In the genomic region with DNA sequence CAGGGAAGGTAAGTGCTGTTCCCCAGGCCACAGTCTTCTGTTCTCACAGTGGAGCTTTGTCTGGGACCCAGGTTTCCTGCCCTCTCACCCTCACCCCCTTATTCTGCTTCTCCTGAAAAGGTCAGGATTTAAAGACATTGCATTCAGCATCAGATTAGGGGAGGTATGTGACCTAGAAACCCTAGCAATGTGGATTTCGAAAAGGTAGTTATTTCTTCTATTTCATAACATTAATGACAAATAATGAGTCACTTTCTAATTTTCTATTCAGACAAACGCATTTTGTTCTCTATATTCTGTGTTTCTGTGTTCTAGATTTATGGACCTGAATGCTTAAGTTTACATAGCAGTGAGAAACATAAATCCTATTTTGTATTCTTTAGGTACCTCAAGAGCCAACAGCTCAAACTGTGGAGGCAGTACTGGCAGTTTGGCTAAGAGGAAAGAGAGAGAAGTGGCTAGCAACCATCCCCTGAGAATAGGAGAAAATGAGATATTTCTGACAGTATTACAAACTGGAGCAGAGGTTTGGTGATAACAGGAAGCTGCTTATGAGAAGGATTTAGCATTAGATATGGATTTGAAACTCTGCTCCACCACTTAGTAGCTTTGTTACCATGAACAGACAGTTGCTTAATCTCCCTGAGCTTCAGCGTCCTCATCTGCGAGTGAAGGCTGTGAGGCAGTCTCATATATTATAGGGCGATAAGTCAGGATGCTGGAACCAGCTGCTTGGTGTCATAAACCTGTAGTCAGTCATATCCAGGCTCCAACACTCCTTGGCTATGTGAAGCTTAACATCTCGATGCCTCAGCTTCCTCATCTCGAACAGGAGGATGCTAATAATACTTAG, we compare ENCODE assay signal across 1 cellular context.
A peak's percentile ranks its signal among the peaks of the same experiment; 100 is the strongest.
TF ChIP-seq lines count a peak whose summit lies in the region.

No MANE protein-coding gene starts in this region.

TF ChIP-seq in endothelial cell of umbilical vein, 7 proteins besides CTCF, POLR2A, EP300 and RAD21:
- TF ChIP-seq FOS (IDR thresholded peaks at IDR 0.05; ENCODE audit: borderline replicate concordance, insufficient read depth, low read length): peak; percentile 27
- TF ChIP-seq, protein P1, sequence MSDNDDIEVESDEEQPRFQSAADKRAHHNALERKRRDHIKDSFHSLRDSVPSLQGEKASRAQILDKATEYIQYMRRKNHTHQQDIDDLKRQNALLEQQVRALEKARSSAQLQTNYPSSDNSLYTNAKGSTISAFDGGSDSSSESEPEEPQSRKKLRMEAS (IDR thresholded peaks at IDR 0.05; ENCODE audit: insufficient read depth, insufficient read length): no peak
